10 cellular contexts compared by ENCODE assay signal in genomic region chr21:37658994-37659458, GRCh38.
DNase-seq lines count a peak whose midpoint lies in the region; ATAC-seq and TF ChIP-seq lines count a peak whose summit lies in the region.
"Had no signal": no experiment of that assay in that cellular context is flagged by ENCODE, and none has a peak within 500 bp of the region (broad histone marks: within the 10 kb centered on the region; RNA-seq: fewer than 3 reads in every experiment).

No MANE protein-coding gene starts in this region.

- no TSS peak for BruUV-seq in Calu3 (replicated peaks; lab: Mats Ljungman, UMichigan)

- TF ChIP-seq CTCF in choroid plexus epithelial cell (conservative IDR thresholded peaks at IDR 0.05; ENCODE audit: low read depth, low read length) = peak; percentile 39
- peak; percentile 16 for TF ChIP-seq CTCF in lower lobe of right lung (IDR thresholded peaks at IDR 0.05)
- TF ChIP-seq CTCF in Calu3 (IDR thresholded peaks at IDR 0.05; ENCODE audit: unreplicated experiment) = no peak

- H3K36me3 ChIP-seq in lower lobe of right lung (no peaks in the 10 kb centered on the region), aorta (ENCODE audit: control insufficient read depth in 1 of 2, insufficient read depth in 2 of 2, low read length in 1 of 2) (no peaks in the 10 kb centered on the region)
- H3K36me3 ChIP-seq: SJSA1 had no signal

- H3K4me1 ChIP-seq in lower lobe of right lung (peaks cover 30% of the 10 kb centered on the region), aorta (ENCODE audit: control insufficient read depth in 1 of 2, insufficient read depth in 2 of 2, low read length in 2 of 2) (peaks cover 0 to 11% of the 10 kb centered on the region in 2 donors)
- H3K4me1 ChIP-seq: SJSA1 had no signal

- intact Hi-C loops in Right ventricle myocardium inferior (cut with DNase I) (no loop called here), cardiac septum (cut with DNase I) (no loop called here), lower lobe of right lung (cut with DNase I) (no loop called here), aorta (cut with DNase I) (loop anchor here in 1 of 2 donors (5.0 kb wide), 1 partner anchor 92 kb away; no protein-coding TSS in a partner anchor), Calu3 (cut with micrococcal nuclease; ENCODE audit: unreplicated experiment) (no loop called here)

- CTCF ChIA-PET in Calu3 (lab: Charles Lee) = no interaction called here

- H3K36me3 Mint-ChIP-seq in Calu3 (ENCODE audit: insufficient read depth, unreplicated experiment) = no peaks in the 10 kb centered on the region
- H3K36me3 Mint-ChIP-seq: activated naive CD8-positive, alpha-beta T cell had no signal

- no peaks in the 10 kb centered on the region for H3K27me3 Mint-ChIP-seq in Calu3 (ENCODE audit: unreplicated experiment)

- no peaks in the 10 kb centered on the region for H3K9me3 ChIP-seq in lower lobe of right lung
- no peaks in the 10 kb centered on the region for H3K9me3 ChIP-seq in aorta (ENCODE audit: control insufficient read depth, low read length)
- H3K9me3 ChIP-seq: SJSA1 had no signal

- no peak for DNase-seq in Right ventricle myocardium inferior (ENCODE audit: missing footprints)
- no peak for DNase-seq in cardiac septum (ENCODE audit: low spot score)
- DNase-seq in choroid plexus epithelial cell (ENCODE audit: low read depth) = peak; percentile 62
- no peak for DNase-seq in lower lobe of right lung
- no peak for DNase-seq in aorta
- DNase-seq in Calu3 = no peak
- no peak for DNase-seq in stimulated activated CD4-positive, alpha-beta T cell treated with anti-CD3 and anti-CD28 coated beads, Interleukin-2, amount 100 ng/mL, for 24 hours

- 24 to 25% methylated on average over 6 of the region's 6 CpGs for WGBS in aorta, 2 donors

- H3K4me3 ChIP-seq in choroid plexus epithelial cell (ENCODE audit: low read depth, low read length) (no peak overlapping the region), lower lobe of right lung (no peak overlapping the region), aorta (ENCODE audit: low read length in 2 of 2) (no peak overlapping the region)
- H3K4me3 ChIP-seq: SJSA1 had no signal

- peaks cover 31% of the 10 kb centered on the region for H3K4me1 Mint-ChIP-seq in Calu3 (ENCODE audit: low read depth, unreplicated experiment)

- H3K9me3 Mint-ChIP-seq in Calu3 (ENCODE audit: low read depth, unreplicated experiment) = no peaks in the 10 kb centered on the region

- H3K27ac Mint-ChIP-seq in Calu3 (ENCODE audit: unreplicated experiment) = no peak overlapping the region
- H3K27ac Mint-ChIP-seq: activated naive CD8-positive, alpha-beta T cell had no signal

- H3K27me3 ChIP-seq in lower lobe of right lung (ENCODE audit: low read depth) (no peaks in the 10 kb centered on the region), aorta (ENCODE audit: control insufficient read depth in 1 of 2, insufficient read depth in 2 of 2, low read length in 1 of 2) (no peaks in the 10 kb centered on the region)
- H3K27me3 ChIP-seq: SJSA1 had no signal

- H3K4me3 Mint-ChIP-seq in Calu3 (ENCODE audit: low read depth, unreplicated experiment) = no peak overlapping the region
- H3K4me3 Mint-ChIP-seq: activated naive CD8-positive, alpha-beta T cell had no signal

- H3K27ac ChIP-seq in lower lobe of right lung (peak overlapping the region; percentile 67), aorta (ENCODE audit: low read depth in 1 of 2, low read length in 2 of 2) (peak overlapping the region in 1 of 2 donors; percentile 16)
- H3K27ac ChIP-seq: SJSA1 had no signal

- ATAC-seq in Right ventricle myocardium inferior (peak; percentile 5), lower lobe of right lung (peak; percentile 82 to 90), aorta (ENCODE audit: low FRiP score) (peak; percentile 62), GM21528 (IDR thresholded peaks at IDR 0.05; ENCODE audit: low FRiP score, unreplicated experiment) (no peak)
